Comparison of ENCODE assay signal across 8 cellular contexts in the genomic region with DNA sequence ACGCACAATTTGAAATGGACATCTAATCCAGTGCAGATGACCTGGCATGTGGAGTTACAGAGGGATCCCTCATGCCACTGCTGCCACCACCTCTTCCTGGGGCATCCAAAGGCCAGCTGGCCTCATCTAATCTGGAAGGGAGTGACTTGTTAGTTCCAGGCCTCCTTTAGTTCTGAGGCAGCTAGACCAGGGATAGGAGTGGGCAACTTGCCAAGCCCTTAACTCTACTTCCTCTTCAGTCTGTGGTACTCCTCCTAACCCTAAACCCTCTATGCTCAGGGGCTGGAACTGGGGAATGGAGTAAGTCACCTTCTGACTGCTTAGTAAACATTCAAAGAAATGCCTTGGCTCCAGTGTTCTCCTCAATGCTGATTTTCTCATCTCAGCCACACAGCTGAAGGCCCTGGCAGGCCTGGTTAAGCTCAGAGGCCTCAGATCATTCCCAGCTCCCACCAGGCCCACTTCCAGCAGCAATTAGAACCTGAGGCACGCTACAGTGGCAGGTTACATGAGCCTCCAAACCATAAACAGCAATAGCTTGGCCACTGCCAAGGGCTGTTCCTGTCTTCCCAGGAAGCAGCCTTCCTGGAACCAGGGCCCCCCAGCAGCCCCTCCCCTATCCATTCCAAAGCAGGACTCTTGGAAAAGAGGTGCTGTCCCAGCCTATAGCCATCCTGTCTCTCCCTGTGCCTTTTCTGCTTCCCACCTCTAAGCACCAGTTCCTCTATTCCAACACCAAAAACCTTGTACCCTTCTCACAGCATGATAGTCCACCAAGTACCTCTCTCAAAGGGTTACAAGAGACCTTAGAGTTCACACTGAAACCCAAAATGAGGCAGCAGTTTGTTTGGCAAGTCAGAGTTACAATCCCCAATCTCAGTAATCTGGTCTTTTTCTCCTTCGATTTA. TPM values are rescaled to one million over a fixed set of nuclear protein-coding genes. Genes with fewer than 3 reads are reported as not detected.
A peak's percentile ranks its signal among the peaks of the same experiment; 100 is the strongest.
DNase-seq lines count a peak whose midpoint lies in the region; ATAC-seq, FAIRE-seq and TF ChIP-seq lines count a peak whose summit lies in the region.

No MANE protein-coding gene starts in this region.

- no peak for ATAC-seq in activated CD8-positive, alpha-beta T cell treated with anti-CD3 and anti-CD28 coated beads for 36 hours
- peak in 1 of 2 donors; percentile 5 for ATAC-seq in left cardiac atrium

- H3K27ac Mint-ChIP-seq in activated CD8-positive, alpha-beta T cell treated with anti-CD3 and anti-CD28 coated beads for 36 hours, result peak overlapping the region; percentile 98

- DNase-seq in A172 (ENCODE audit: low spot score) (peak; percentile 21), HCEC 1CT (peak; percentile 26), left cardiac atrium (peak; percentile 62), small intestine (peak; percentile 85), SW 1271 (lab: John Stamatoyannopoulos, UW) (no peak), D721Med (ENCODE audit: insufficient read length, low spot score) (no peak), putamen (ENCODE audit: low spot score) (no peak)
- DNase-seq in activated CD8-positive, alpha-beta T cell treated with anti-CD3 and anti-CD28 coated beads for 36 hours, result no peak

- peaks cover 5 to 8% of the 10 kb centered on the region in 2 donors for H3K36me3 ChIP-seq in small intestine (ENCODE audit: control insufficient read depth in 2 of 2, insufficient read depth in 2 of 2, low read length in 2 of 2)

- H3K4me1 Mint-ChIP-seq in activated CD8-positive, alpha-beta T cell treated with anti-CD3 and anti-CD28 coated beads for 36 hours (ENCODE audit: low read depth), result peaks cover 59% of the 10 kb centered on the region

- H3K27ac ChIP-seq in small intestine (ENCODE audit: low read depth in 1 of 2, low read length in 1 of 2), result peak overlapping the region; percentile 95 to 99

- 74 to 75% (median 75%) methylated on average over 3 of the region's 3 CpGs for WGBS in small intestine, 3 donors

- POLR2A ChIA-PET in activated CD8-positive, alpha-beta T cell treated with anti-CD3 and anti-CD28 coated beads for 36 hours (lab: Charles Lee), result interaction anchor here (1.0 to 3.5 kb wide), 6 partner anchors 8 to 147 kb away, joined by 3 to 38 read pairs (median 16); a partner anchor contains a TSS

- no peak overlapping the region for H3K4me3 ChIP-seq in small intestine (ENCODE audit: low read depth in 1 of 2, low read length in 2 of 2)

- no peaks in the 10 kb centered on the region for H3K27me3 ChIP-seq in small intestine (ENCODE audit: control insufficient read depth in 2 of 2, insufficient read depth in 2 of 2, low read length in 2 of 2)

- H3K4me1 ChIP-seq in small intestine (ENCODE audit: control insufficient read depth in 2 of 2, insufficient read depth in 1 of 2, low read depth in 1 of 2, low read length in 1 of 2), result peaks cover 8 to 20% of the 10 kb centered on the region in 2 donors

- intact Hi-C loops in activated CD8-positive, alpha-beta T cell treated with anti-CD3 and anti-CD28 coated beads for 36 hours (cut with micrococcal nuclease), result loop anchor here (5.0 kb wide), 1 partner anchor 88 kb away; a partner anchor contains a TSS
- intact Hi-C loops in left cardiac atrium (cut with DNase I), result loop anchor here in 1 of 2 donors (5.0 kb wide), 1 partner anchor 93 kb away; no protein-coding TSS in a partner anchor

- TF ChIP-seq CTCF in activated CD8-positive, alpha-beta T cell treated with anti-CD3 and anti-CD28 coated beads for 36 hours (IDR thresholded peaks at IDR 0.05), result no peak
- no peak for TF ChIP-seq CTCF in D721Med (IDR thresholded peaks at IDR 0.05; ENCODE audit: insufficient read depth, missing control alignments)

- H3K27me3 Mint-ChIP-seq in activated CD8-positive, alpha-beta T cell treated with anti-CD3 and anti-CD28 coated beads for 36 hours, result no peaks in the 10 kb centered on the region

- FAIRE-seq in small intestine (lab: Jason Lieb, UNC), result no peak
- FAIRE-seq in D721Med (lab: Jason Lieb, UNC), result no peak

- H3K4me3 Mint-ChIP-seq in activated CD8-positive, alpha-beta T cell treated with anti-CD3 and anti-CD28 coated beads for 36 hours, result peak overlapping the region; percentile 89

- no peaks in the 10 kb centered on the region for H3K9me3 ChIP-seq in small intestine (ENCODE audit: control insufficient read depth, low read depth)

- peaks cover 55% of the 10 kb centered on the region for H3K36me3 Mint-ChIP-seq in activated CD8-positive, alpha-beta T cell treated with anti-CD3 and anti-CD28 coated beads for 36 hours (ENCODE audit: low read depth)

- CTCF ChIA-PET in activated CD8-positive, alpha-beta T cell treated with anti-CD3 and anti-CD28 coated beads for 36 hours (lab: Charles Lee), result interaction anchor here (1.4 to 4.0 kb wide), 2 partner anchors 22 to 85 kb away, joined by 3 to 16 read pairs; no protein-coding TSS in a partner anchor

- no peaks in the 10 kb centered on the region for H3K9me3 Mint-ChIP-seq in activated CD8-positive, alpha-beta T cell treated with anti-CD3 and anti-CD28 coated beads for 36 hours

RNA-seq across cellular contexts. Expression of a gene that starts 2.0 kb away (rescaled TPM):
- not detected in 2 replicates for total RNA-seq in A172 (2014; rRNA removed; shearing (Covaris generic))
- 10 to 100 TPM; 19.6 to 20.3 TPM for total RNA-seq in activated CD8-positive, alpha-beta T cell treated with anti-CD3 and anti-CD28 coated beads for 36 hours
- total RNA-seq in left cardiac atrium, result 10 to 100 TPM in 1 of 2 donors, 1 to 10 TPM in 1; 8.8 to 11.5 TPM
- polyA plus RNA-seq in small intestine, result 10 to 100 TPM; 38.7 to 100.0 (median 82.7) TPM

RNA-seq across cellular contexts. Expression of a gene that starts 7.8 kb away (rescaled TPM):
- total RNA-seq in A172 (2014; rRNA removed; shearing (Covaris generic)), result 55.0 and 57.1 TPM in 2 replicates
- total RNA-seq in activated CD8-positive, alpha-beta T cell treated with anti-CD3 and anti-CD28 coated beads for 36 hours, result 10 to 100 TPM; 47.8 to 49.5 TPM
- 10 to 100 TPM; 24.9 to 37.4 TPM for total RNA-seq in left cardiac atrium
- 10 to 100 TPM; 28.5 to 49.9 (median 36.2) TPM for polyA plus RNA-seq in small intestine

RNA-seq across cellular contexts. Expression of a gene that starts 14.9 kb away (rescaled TPM):
- total RNA-seq in A172 (2014; rRNA removed; shearing (Covaris generic)), result 5.9 and 6.1 TPM in 2 replicates
- 10 to 100 TPM; 24.9 TPM for total RNA-seq in activated CD8-positive, alpha-beta T cell treated with anti-CD3 and anti-CD28 coated beads for 36 hours
- total RNA-seq in left cardiac atrium, result 10 to 100 TPM; 11.4 to 14.3 TPM
- polyA plus RNA-seq in small intestine, result 10 to 100 TPM in 2 of 3 donors, 1 to 10 TPM in 1; 9.5 to 21.7 (median 13.0) TPM

RNA-seq across cellular contexts. Expression of a gene that starts 15.1 kb away (rescaled TPM):
- total RNA-seq in A172 (2014; rRNA removed; shearing (Covaris generic)), result 51.2 and 59.8 TPM in 2 replicates
- total RNA-seq in activated CD8-positive, alpha-beta T cell treated with anti-CD3 and anti-CD28 coated beads for 36 hours, result 10 to 100 TPM; 72.9 to 73.6 TPM
- total RNA-seq in left cardiac atrium, result 10 to 100 TPM; 70.3 to 79.3 TPM
- 10 to 100 TPM; 35.7 to 74.6 (median 52.3) TPM for polyA plus RNA-seq in small intestine

Comparison
In these comparisons a context has a peak if more than half of its experiments do, and no peak if none do; other contexts are left out.
1. DNase-seq: peak in A172 (single experiment), HCEC 1CT (single experiment), left cardiac atrium (single experiment) and small intestine (single experiment); none in activated CD8-positive, alpha-beta T cell treated with anti-CD3 and anti-CD28 coated beads for 36 hours (single experiment), SW 1271 (0 of 2), D721Med (single experiment) and putamen (single experiment).